29 cellular contexts compared by ENCODE assay signal in the genomic region with DNA sequence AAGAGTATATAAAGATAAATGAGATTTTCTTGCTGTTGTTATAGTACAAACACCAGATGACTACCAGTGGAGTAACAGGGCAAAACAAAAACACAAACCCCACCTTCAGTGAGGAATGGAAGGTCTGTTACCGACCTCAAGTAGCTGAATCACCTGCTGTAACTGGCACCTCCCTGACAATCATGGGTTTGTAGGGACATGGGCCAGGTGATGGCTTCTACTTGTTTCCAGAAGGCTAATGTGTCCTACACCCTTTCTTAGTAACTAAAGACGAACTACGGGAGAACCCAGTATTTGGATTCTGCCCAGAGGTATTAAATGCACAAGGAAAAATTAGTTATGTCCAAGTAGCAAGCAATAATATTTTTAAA.
"Had no signal": no experiment of that assay in that cellular context is flagged by ENCODE, and none has a peak within 500 bp of the region (broad histone marks: within the 10 kb centered on the region; RNA-seq: fewer than 3 reads in every experiment).

No MANE protein-coding gene starts in this region.

- H3K4me2 ChIP-seq: neural progenitor cell had no signal

- H3K27me3 ChIP-seq: esophagus muscularis mucosa, foreskin keratinocyte, heart right ventricle, left lung, right atrium auricular region, sigmoid colon, tibial nerve, upper lobe of left lung had no signal

- H3K27me3 Mint-ChIP-seq: dendritic cell treated with granulocyte-macrophage colony-stimulating factor and Interleukin-4, amounts not matched to agents 40 ng/mL and 50 ng/mL, for 4 days; naive B cell; progenitor cell of endocrine pancreas; stimulated activated naive B cell treated with anti-CD40 and anti-IgM and Interleukin-4, amounts not matched to agents 10 μg/mL and 1 μg/mL and 100 μg/mL, for 72 hours; stimulated activated naive CD8-positive, alpha-beta T cell treated with anti-CD3 and anti-CD28 coated beads, Interleukin-15, Interleukin-2, amounts not matched to agents 100 ng/mL and 50 ng/mL, for 24 hours had no signal

- DNase-seq: effector CD8-positive, alpha-beta T cell; foreskin keratinocyte; glutamatergic neuron; heart right ventricle; hippocampal formation; left cardiac atrium; left lung; mesenchymal stem cell; mucosa of descending colon; naive B cell; sigmoid colon; stimulated activated CD4-positive, alpha-beta T cell treated with anti-CD3 and anti-CD28 coated beads, Interleukin-4, amount 100 ng/mL, for 4 hours; stimulated activated naive B cell treated with anti-CD40 and anti-IgM and Interleukin-4, amounts not matched to agents 10 μg/mL and 1 μg/mL and 100 μg/mL, for 72 hours; upper lobe of left lung had no signal

- H3K9me3 Mint-ChIP-seq: dendritic cell treated with granulocyte-macrophage colony-stimulating factor and Interleukin-4, amounts not matched to agents 40 ng/mL and 50 ng/mL, for 4 days; mesothelial cell of epicardium; naive B cell; nephron; neural progenitor cell; stimulated activated naive B cell treated with anti-CD40 and anti-IgM and Interleukin-4, amounts not matched to agents 10 μg/mL and 1 μg/mL and 100 μg/mL, for 72 hours; stimulated activated naive CD8-positive, alpha-beta T cell treated with anti-CD3 and anti-CD28 coated beads, Interleukin-15, Interleukin-2, amounts not matched to agents 100 ng/mL and 50 ng/mL, for 24 hours had no signal

- H3K27ac Mint-ChIP-seq: dendritic cell treated with granulocyte-macrophage colony-stimulating factor and Interleukin-4, amounts not matched to agents 40 ng/mL and 50 ng/mL, for 4 days; mesothelial cell of epicardium; neural progenitor cell; progenitor cell of endocrine pancreas had no signal

- ATAC-seq: foreskin keratinocyte; heart right ventricle; left cardiac atrium; left lung; mucosa of descending colon; stimulated activated naive B cell treated with anti-CD40 and anti-IgM and Interleukin-4, amounts not matched to agents 10 μg/mL and 1 μg/mL and 100 μg/mL, for 72 hours had no signal

- H2AFZ ChIP-seq: neural progenitor cell, parathyroid adenoma had no signal

- H3K27ac ChIP-seq: esophagus muscularis mucosa, foreskin keratinocyte, heart right ventricle, left lung, neural progenitor cell, parathyroid adenoma, right atrium auricular region, sigmoid colon, thoracic aorta, tibial nerve, upper lobe of left lung had no signal

- H3K9ac ChIP-seq: neural progenitor cell, parathyroid adenoma had no signal

- H3K79me2 ChIP-seq: parathyroid adenoma had no signal

- H3K4me3 Mint-ChIP-seq: dendritic cell treated with granulocyte-macrophage colony-stimulating factor and Interleukin-4, amounts not matched to agents 40 ng/mL and 50 ng/mL, for 4 days; mesothelial cell of epicardium; naive B cell; nephron; neural progenitor cell; stimulated activated naive B cell treated with anti-CD40 and anti-IgM and Interleukin-4, amounts not matched to agents 10 μg/mL and 1 μg/mL and 100 μg/mL, for 72 hours; stimulated activated naive CD8-positive, alpha-beta T cell treated with anti-CD3 and anti-CD28 coated beads, Interleukin-15, Interleukin-2, amounts not matched to agents 100 ng/mL and 50 ng/mL, for 24 hours had no signal

- H3K4me1 ChIP-seq: foreskin keratinocyte had no signal

- FAIRE-seq: colon, endothelial cell of umbilical vein, islet of Langerhans, urothelium cell line had no signal

- H3K9me3 ChIP-seq: esophagus muscularis mucosa, heart right ventricle, left lung, mucosa of descending colon, right atrium auricular region, sigmoid colon, thoracic aorta, tibial nerve, upper lobe of left lung had no signal

- H3K4me3 ChIP-seq: esophagus muscularis mucosa, heart right ventricle, left lung, mucosa of descending colon, neural progenitor cell, right atrium auricular region, sigmoid colon, thoracic aorta, tibial nerve, upper lobe of left lung had no signal
